Comparison of ENCODE assay signal across 9 cellular contexts in genomic region chr3:170359178-170359704, GRCh38. TPM values are rescaled to one million over a fixed set of nuclear protein-coding genes. Genes with fewer than 3 reads are reported as not detected.
A peak's percentile ranks its signal among the peaks of the same experiment; 100 is the strongest.
DNase-seq lines count a peak whose midpoint lies in the region; ATAC-seq and TF ChIP-seq lines count a peak whose summit lies in the region.
"Had no signal": no experiment of that assay in that cellular context is flagged by ENCODE, and none has a peak within 500 bp of the region (broad histone marks: within the 10 kb centered on the region; RNA-seq: fewer than 3 reads in every experiment).

No MANE protein-coding gene starts in this region.

- ATAC-seq in gastrocnemius medialis (no peak), GM21390 (IDR thresholded peaks at IDR 0.05; ENCODE audit: unreplicated experiment) (no peak), body of pancreas (no peak)

- DNase-seq in GM23248 (no peak), WERI-Rb-1 (no peak), glomerular visceral epithelial cell (ENCODE audit: extremely low spot score) (peak; percentile 20), gastrocnemius medialis (no peak), medulla oblongata (ENCODE audit: extremely low spot score) (no peak), DMS53 treated with DMSO at 0.1 percent for 48 hours (lab: John Stamatoyannopoulos, UW; ENCODE audit: unreplicated experiment) (no peak), body of pancreas (no peak)
- DNase-seq: NCI-H2029 had no signal

- H3K4me2 ChIP-seq in GM23248 (ENCODE audit: unreplicated experiment): peak overlapping the region; percentile 96

- in situ Hi-C loops in GM23248 (cut with MboI) (no loop called here), gastrocnemius medialis (cut with MboI; ENCODE audit: low sequenced_read_pairs in 4 of 4) (loop anchor here in 1 of 4 donors (25.0 kb wide), 1 partner anchor 597 kb away; the partner anchor contains the start of genes ACTRT3, MYNN and TERC)

- peak overlapping the region; percentile 99 for H3K9ac ChIP-seq in GM23248

- no peaks in the 10 kb centered on the region for H4K20me1 ChIP-seq in GM23248 (ENCODE audit: insufficient read depth)

- peaks cover 48% of the 10 kb centered on the region for H3F3A ChIP-seq in GM23248 (ENCODE audit: insufficient read depth)

- TF ChIP-seq CTCF in WERI-Rb-1 (IDR thresholded peaks at IDR 0.05; ENCODE audit: low read depth, low read length) (no peak), gastrocnemius medialis (IDR thresholded peaks at IDR 0.05 in 4 of 5, conservative IDR thresholded peaks at IDR 0.05 in 1 of 5) (no peak), body of pancreas (IDR thresholded peaks at IDR 0.05) (no peak)

- H3K4me3 ChIP-seq in GM23248 (peak overlapping the region; percentile 84), WERI-Rb-1 (ENCODE audit: low read depth, low read length) (peak overlapping the region; percentile 52), gastrocnemius medialis (peak overlapping the region in 3 of 4 donors; percentile 86 to 92 (median 91)), body of pancreas (no peak overlapping the region)

- H2AFZ ChIP-seq in GM23248: peak overlapping the region; percentile 25; the same call in 1 of the 2 replicates

- no peaks in the 10 kb centered on the region for H3K27me3 ChIP-seq in GM23248 (replicated peaks; ENCODE audit: insufficient read depth)
- H3K27me3 ChIP-seq in WERI-Rb-1 (ENCODE audit: insufficient read depth, low read depth, severe bottlenecking): no peaks in the 10 kb centered on the region
- H3K27me3 ChIP-seq in gastrocnemius medialis: no peaks in the 10 kb centered on the region
- no peaks in the 10 kb centered on the region for H3K27me3 ChIP-seq in body of pancreas

- peak overlapping the region; percentile 99 for H3K27ac ChIP-seq in GM23248
- H3K27ac ChIP-seq in WERI-Rb-1: peak overlapping the region; percentile 96
- H3K27ac ChIP-seq in gastrocnemius medialis: peak overlapping the region; percentile 98 to 99 (median 99)
- H3K27ac ChIP-seq in body of pancreas: peak overlapping the region in 2 of 4 donors; percentile 94 to 100

- H3K9me3 ChIP-seq in GM23248 (ENCODE audit: low read depth): no peaks in the 10 kb centered on the region
- H3K9me3 ChIP-seq in WERI-Rb-1 (ENCODE audit: severe bottlenecking): no peaks in the 10 kb centered on the region
- no peaks in the 10 kb centered on the region for H3K9me3 ChIP-seq in gastrocnemius medialis
- no peaks in the 10 kb centered on the region for H3K9me3 ChIP-seq in body of pancreas

- TF ChIP-seq POLR2A in gastrocnemius medialis (IDR thresholded peaks at IDR 0.05): no peak
- TF ChIP-seq POLR2A in body of pancreas (IDR thresholded peaks at IDR 0.05): no peak

- H3K9me2 ChIP-seq in GM23248 (ENCODE audit: insufficient read depth): no peaks in the 10 kb centered on the region

- H3K4me1 ChIP-seq in GM23248 (ENCODE audit: insufficient read depth) (peaks cover 49% of the 10 kb centered on the region), gastrocnemius medialis (peaks cover 44 to 55% of the 10 kb centered on the region in 2 donors), body of pancreas (peaks cover 66% of the 10 kb centered on the region)

- H3K79me2 ChIP-seq in GM23248 (ENCODE audit: insufficient read depth): peaks cover 65% of the 10 kb centered on the region

- H3K36me3 ChIP-seq in GM23248 (ENCODE audit: low read depth) (peaks cover 10% of the 10 kb centered on the region; the same call in 1 of the 2 replicates), WERI-Rb-1 (peaks cover 46% of the 10 kb centered on the region), gastrocnemius medialis (no peaks in the 10 kb centered on the region), body of pancreas (replicated peaks in 1 of 2; ENCODE audit: insufficient read depth in 1 of 2, low read depth in 2 of 2) (no peaks in the 10 kb centered on the region)

- intact Hi-C loops in gastrocnemius medialis (cut with DNase I; ENCODE audit: low total_unique reads): loop anchor here (5.0 to 10.0 kb wide), 2 partner anchors 53 to 1096 kb away; no protein-coding TSS in a partner anchor
- intact Hi-C loops in body of pancreas (cut with DNase I): no loop called here

- WGBS in GM23248 (ENCODE audit: low coverage in 1 of 2, low lambda C conversion rate in 2 of 2, missing lambda C conversion rate in 2 of 2), 2 experiments: 82 to 87% methylated on average over 20 of the region's 20 CpGs
- WGBS in body of pancreas, 2 donors: 78 to 92% methylated on average over 20 of the region's 20 CpGs

RNA-seq across cellular contexts. Expression of gene SKIL, which starts 1.7 kb away (rescaled TPM):
- 39.1 and 53.2 TPM in 2 replicates for total RNA-seq in GM23248 (2014; rRNA removed; shearing (Covaris generic))
- polyA plus RNA-seq in GM23248 (2016; fragmentation: Nextera tagmentation; extraction: Ambion mirVana): 27.9 and 28.6 TPM in 2 replicates
- total RNA-seq in gastrocnemius medialis (10 to 100 TPM; 26.7 to 45.1 (median 29.4) TPM), body of pancreas (10 to 100 TPM; 17.5 to 22.6 TPM)

RNA-seq across cellular contexts. Expression of gene CLDN11, which starts 59.4 kb away (rescaled TPM):
- 81.9 and 95.9 TPM in 2 replicates for total RNA-seq in GM23248 (2014; rRNA removed; shearing (Covaris generic))
- polyA plus RNA-seq in GM23248 (2016; fragmentation: Nextera tagmentation; extraction: Ambion mirVana): 84.5 and 84.9 TPM in 2 replicates
- total RNA-seq in gastrocnemius medialis: 1 to 10 TPM in 2 of 4 donors, under 1 TPM in 2; 0.53 to 2.7 (median 1.4) TPM
- total RNA-seq in body of pancreas: 1 to 10 TPM; 3.9 to 5.6 TPM

Comparison
In these comparisons a context has a peak if more than half of its experiments do, and no peak if none do; other contexts are left out.
1. H3K4me3 ChIP-seq: peak in GM23248 (single experiment), WERI-Rb-1 (single experiment) and gastrocnemius medialis (3 of 4); none in body of pancreas (0 of 2).
2. RNA of gene CLDN11, which starts 59.4 kb away (total RNA-seq): 81.9 to 95.9 TPM in GM23248; 3.9 to 5.6 TPM in body of pancreas and 0.53 to 2.7 TPM in gastrocnemius medialis; every median in the first group is over 10 times any median in the second.